Comparison of ENCODE assay signal across 1 cellular context in genomic region chr5:122882836-122883235, GRCh38.
TF ChIP-seq lines count a peak whose summit lies in the region.

No MANE protein-coding gene starts in this region.

TF ChIP-seq in GM12878, 131 proteins besides CTCF, POLR2A, EP300 and RAD21:
- TF ChIP-seq MTA2 (IDR thresholded peaks at IDR 0.05; ENCODE audit: low read depth) = no peak
- no peak for TF ChIP-seq CHD1 (IDR thresholded peaks at IDR 0.05; ENCODE audit: low read depth, low read length)
- TF ChIP-seq DPF2 (IDR thresholded peaks at IDR 0.05) = no peak
- TF ChIP-seq, protein P1, sequence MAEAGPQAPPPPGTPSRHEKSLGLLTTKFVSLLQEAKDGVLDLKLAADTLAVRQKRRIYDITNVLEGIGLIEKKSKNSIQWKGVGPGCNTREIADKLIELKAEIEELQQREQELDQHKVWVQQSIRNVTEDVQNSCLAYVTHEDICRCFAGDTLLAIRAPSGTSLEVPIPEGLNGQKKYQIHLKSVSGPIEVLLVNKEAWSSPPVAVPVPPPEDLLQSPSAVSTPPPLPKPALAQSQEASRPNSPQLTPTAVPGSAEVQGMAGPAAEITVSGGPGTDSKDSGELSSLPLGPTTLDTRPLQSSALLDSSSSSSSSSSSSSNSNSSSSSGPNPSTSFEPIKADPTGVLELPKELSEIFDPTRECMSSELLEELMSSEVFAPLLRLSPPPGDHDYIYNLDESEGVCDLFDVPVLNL (IDR thresholded peaks at IDR 0.05; ENCODE audit: low read depth, low read length) = no peak
- TF ChIP-seq ASH2L (IDR thresholded peaks at IDR 0.05; ENCODE audit: borderline replicate concordance, low read depth) = no peak
- TF ChIP-seq FOXM1 (IDR thresholded peaks at IDR 0.05; ENCODE audit: low read depth, low read length) = no peak
- no peak for TF ChIP-seq NR2C2 (IDR thresholded peaks at IDR 0.05; ENCODE audit: borderline replicate concordance, control insufficient read depth, insufficient read length, low read depth)
- TF ChIP-seq SMAD5 (IDR thresholded peaks at IDR 0.05; ENCODE audit: low read depth) = no peak
